Comparison of ENCODE assay signal across 8 cellular contexts in the genomic region with DNA sequence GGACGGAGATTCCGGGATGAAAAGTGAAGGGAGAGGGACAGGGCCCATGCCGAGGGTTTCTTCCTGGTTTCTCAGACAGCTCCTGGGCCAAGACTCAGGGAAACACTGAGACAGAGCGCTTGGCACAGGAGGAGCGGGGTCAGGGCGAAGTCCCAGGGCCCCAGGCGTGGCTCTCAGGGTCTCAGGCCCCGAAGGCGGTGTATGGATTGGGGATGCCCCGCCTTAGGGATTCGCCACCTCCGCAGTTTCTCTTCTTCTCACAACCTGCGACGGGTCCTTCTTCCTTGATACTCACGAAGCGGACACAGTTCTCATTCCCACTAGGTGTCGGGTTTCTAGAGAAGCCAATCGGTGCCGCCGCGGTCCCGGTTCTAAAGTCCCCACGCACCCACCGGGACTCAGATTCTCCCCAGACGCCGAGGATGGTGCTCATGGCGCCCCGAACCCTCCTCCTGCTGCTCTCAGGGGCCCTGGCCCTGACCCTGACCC.
A peak's percentile ranks its signal among the peaks of the same experiment; 100 is the strongest.
DNase-seq lines count a peak whose midpoint lies in the region; ATAC-seq, FAIRE-seq and TF ChIP-seq lines count a peak whose summit lies in the region.

No MANE protein-coding gene starts in this region.

- TF ChIP-seq POLR2A in GM19193 (IDR thresholded peaks at IDR 0.05; ENCODE audit: extremely low read depth, insufficient read depth, insufficient read length) = peak; percentile 9

- H3K4me1 ChIP-seq in muscle layer of duodenum (ENCODE audit: control insufficient read depth in 1 of 2, insufficient read depth in 2 of 2, low read length in 2 of 2) = peaks cover 3 to 8% of the 10 kb centered on the region in 2 donors

- H3K4me3 ChIP-seq in AG09309 (ENCODE audit: control insufficient read depth, low read depth, low read length) (peak overlapping the region; percentile 46), epithelial cell of esophagus (ENCODE audit: low read length) (peak overlapping the region; percentile 55), muscle layer of duodenum (ENCODE audit: low read depth in 1 of 2, low read length in 2 of 2) (peak overlapping the region; percentile 74 to 78)

- no peaks in the 10 kb centered on the region for H3K27me3 ChIP-seq in muscle layer of duodenum (ENCODE audit: low read depth, low read length)

- ATAC-seq in HG03520 (IDR thresholded peaks at IDR 0.05; ENCODE audit: unreplicated experiment) (peak; percentile 33), GM19395 (IDR thresholded peaks at IDR 0.05; ENCODE audit: unreplicated experiment) (no peak)

- H3K9me3 ChIP-seq in muscle layer of duodenum (ENCODE audit: control insufficient read depth in 1 of 2, low read length in 2 of 2) = no peaks in the 10 kb centered on the region

- DNase-seq in AG09309 (ENCODE audit: low read depth) (no peak), epithelial cell of esophagus (ENCODE audit: low read depth) (peak; percentile 33), urothelium cell line (ENCODE audit: low spot score) (peak; percentile 35)
- peak; percentile 17 to 36 for DNase-seq in activated CD4-positive, alpha-beta T cell treated with anti-CD3 and anti-CD28 coated beads, Interleukin-2, amount 50 U/mL, for 48 hours

- no peak for TF ChIP-seq CTCF in AG09309 (IDR thresholded peaks at IDR 0.05; ENCODE audit: control insufficient read depth, insufficient read depth, low read depth, low read length, missing control alignments)
- TF ChIP-seq CTCF in epithelial cell of esophagus (IDR thresholded peaks at IDR 0.05; ENCODE audit: insufficient read depth, low read depth, low read length, missing control alignments) = no peak

- no peak for FAIRE-seq in urothelium cell line (lab: Jason Lieb, UNC)

- H3K27ac ChIP-seq in muscle layer of duodenum (ENCODE audit: low read length) = peak overlapping the region; percentile 92

- peaks cover 0 to 5% of the 10 kb centered on the region in 2 donors for H3K36me3 ChIP-seq in muscle layer of duodenum (ENCODE audit: control insufficient read depth in 1 of 2, insufficient read depth in 2 of 2, low read length in 2 of 2)
